16 cellular contexts compared by ENCODE assay signal in the genomic region with DNA sequence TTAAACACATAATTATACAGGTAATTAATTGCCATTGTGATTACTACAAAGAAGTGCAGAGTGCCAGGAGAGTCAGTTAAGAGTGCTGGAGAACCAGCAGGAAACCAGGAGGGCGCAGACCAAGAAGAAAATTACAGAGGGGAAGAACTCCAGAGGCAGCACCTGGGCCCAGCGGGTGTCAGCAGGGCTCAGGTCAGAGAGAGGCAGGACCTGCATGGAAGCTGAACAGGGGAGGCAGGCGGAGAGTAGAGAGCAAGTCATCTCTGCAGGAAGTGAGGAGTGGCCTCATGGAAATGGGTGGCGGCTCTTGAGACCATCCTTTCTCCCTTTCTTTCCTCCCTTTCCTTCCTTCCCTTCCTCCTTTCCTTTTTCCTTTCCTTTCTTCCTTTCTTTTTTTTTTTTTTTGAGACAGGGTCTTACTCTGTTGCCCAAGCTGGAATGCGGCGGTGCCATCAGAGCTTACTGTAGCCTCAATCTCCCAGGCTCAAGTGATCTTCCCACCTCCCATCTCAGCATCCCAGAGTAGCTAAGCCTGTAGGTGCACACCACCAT. TPM values are rescaled to one million over a fixed set of nuclear protein-coding genes. Genes with fewer than 3 reads are reported as not detected.
A peak's percentile ranks its signal among the peaks of the same experiment; 100 is the strongest.
DNase-seq lines count a peak whose midpoint lies in the region; ATAC-seq and TF ChIP-seq lines count a peak whose summit lies in the region.
"Had no signal": no experiment of that assay in that cellular context is flagged by ENCODE, and none has a peak within 500 bp of the region (broad histone marks: within the 10 kb centered on the region; RNA-seq: fewer than 3 reads in every experiment).

No MANE protein-coding gene starts in this region.

- H3K4me1 Mint-ChIP-seq in GM23338 (peaks cover 13% of the 10 kb centered on the region), osteocyte (ENCODE audit: unreplicated experiment) (peaks cover 2% of the 10 kb centered on the region)

- H3K4me2 ChIP-seq in GM23338, result no peak overlapping the region
- H3K4me2 ChIP-seq: PC-9 had no signal

- H3K36me3 Mint-ChIP-seq in GM23338 (ENCODE audit: low read depth) (no peaks in the 10 kb centered on the region; the same call in 2 of the 3 replicates), osteocyte (ENCODE audit: unreplicated experiment) (no peaks in the 10 kb centered on the region)
- H3K36me3 Mint-ChIP-seq: T-cell had no signal

- peaks cover 5% of the 10 kb centered on the region for H3K79me2 ChIP-seq in GM23338 (replicated peaks; ENCODE audit: insufficient read depth)

- peak; percentile 27 for ATAC-seq in GM23338
- ATAC-seq in omental fat pad (ENCODE audit: low FRiP score), result no peak
- no peak for ATAC-seq in HG03139 (IDR thresholded peaks at IDR 0.05; ENCODE audit: unreplicated experiment)
- ATAC-seq: T-cell had no signal

- H3K27ac Mint-ChIP-seq in GM23338, result peak overlapping the region; percentile 41; the same call in 1 of the 2 replicates
- no peak overlapping the region for H3K27ac Mint-ChIP-seq in osteocyte (ENCODE audit: unreplicated experiment)
- H3K27ac Mint-ChIP-seq: B cell, T-cell had no signal

- no peak overlapping the region for H3K27ac ChIP-seq in GM23338 (ENCODE audit: low read depth)
- H3K27ac ChIP-seq: PC-9 had no signal

- DNase-seq in GM23338 (ENCODE audit: low spot score) (peak; percentile 44), NCI-H1105 (lab: John Stamatoyannopoulos, UW) (peak; percentile 24), NCI-H69 (lab: John Stamatoyannopoulos, UW) (peak; percentile 96), osteocyte (ENCODE audit: extremely low spot score, unreplicated experiment) (peak; percentile 13), omental fat pad (ENCODE audit: low spot score) (no peak)
- no peak for DNase-seq in activated effector memory CD4-positive, alpha-beta T cell treated with Interleukin-2 at 50 U/mL for 16 hours
- DNase-seq: CD4-positive, alpha-beta T cell; IMR-90; MV-4-11; NCI-H187; NCI-H2171; NCI-H510A treated with DMSO at 0.1 percent for 48 hours; PC-9; T-cell had no signal

- H3K27me3 ChIP-seq in GM23338 (ENCODE audit: insufficient read depth), result no peaks in the 10 kb centered on the region

- no peaks in the 10 kb centered on the region for H3K9me3 Mint-ChIP-seq in GM23338
- no peaks in the 10 kb centered on the region for H3K9me3 Mint-ChIP-seq in osteocyte (ENCODE audit: unreplicated experiment)
- H3K9me3 Mint-ChIP-seq: CD4-positive, alpha-beta T cell; T-cell had no signal

- H3K27me3 Mint-ChIP-seq in GM23338 (ENCODE audit: insufficient read depth, low read depth, poor library complexity), result peaks cover 11% of the 10 kb centered on the region
- peaks cover 55% of the 10 kb centered on the region for H3K27me3 Mint-ChIP-seq in osteocyte (ENCODE audit: unreplicated experiment)

- H2AFZ ChIP-seq in GM23338, result no peak overlapping the region; the same call in 1 of the 2 replicates
- H2AFZ ChIP-seq: PC-9 had no signal

- H3K4me3 ChIP-seq in GM23338, result no peak overlapping the region
- H3K4me3 ChIP-seq: PC-9 had no signal

- no peak for TF ChIP-seq CTCF in GM23338 (conservative IDR thresholded peaks at IDR 0.05; ENCODE audit: low read depth in 2 of 2)
- TF ChIP-seq CTCF in osteocyte (IDR thresholded peaks at IDR 0.05), result no peak
- no peak for TF ChIP-seq CTCF in omental fat pad (IDR thresholded peaks at IDR 0.05)

- H3K4me3 Mint-ChIP-seq in GM23338 (no peak overlapping the region), osteocyte (ENCODE audit: unreplicated experiment) (no peak overlapping the region)
- H3K4me3 Mint-ChIP-seq: B cell, T-cell had no signal

- H3F3A ChIP-seq in GM23338 (replicated peaks; ENCODE audit: low read depth), result no peaks in the 10 kb centered on the region

- peaks cover 2% of the 10 kb centered on the region; the same call in 1 of the 2 replicates for H4K20me1 ChIP-seq in GM23338 (replicated peaks; ENCODE audit: insufficient read depth)

- H3K9me2 ChIP-seq in GM23338 (ENCODE audit: insufficient read depth), result no peaks in the 10 kb centered on the region

- peaks cover 1% of the 10 kb centered on the region for H3K4me1 ChIP-seq in GM23338 (ENCODE audit: insufficient read depth)

- no peaks in the 10 kb centered on the region for H3K36me3 ChIP-seq in GM23338 (ENCODE audit: insufficient read depth)

TF ChIP-seq in GM23338, 12 proteins besides CTCF, POLR2A, EP300 and RAD21 (continues in another document):
- TF ChIP-seq ZNF114 (CRISPR knock-in tag; IDR thresholded peaks at IDR 0.05) (no peak), EZH2 (IDR thresholded peaks at IDR 0.05; ENCODE audit: low read depth, unreplicated experiment) (no peak), POLR2AphosphoS5 (IDR thresholded peaks at IDR 0.05; ENCODE audit: low read depth) (no peak), NANOG (IDR thresholded peaks at IDR 0.05; ENCODE audit: borderline replicate concordance) (no peak), EZH2phosphoT487 (IDR thresholded peaks at IDR 0.05; ENCODE audit: unreplicated experiment) (no peak), REST (IDR thresholded peaks at IDR 0.05; ENCODE audit: unreplicated experiment) (no peak), ZNF331 (CRISPR knock-in tag; IDR thresholded peaks at IDR 0.05; ENCODE audit: low read depth) (no peak), ETS1 (IDR thresholded peaks at IDR 0.05) (no peak), STAT1 (IDR thresholded peaks at IDR 0.05; ENCODE audit: unreplicated experiment) (no peak)

RNA-seq across cellular contexts. Expression of gene ZBTB34, which starts 4.0 kb away (rescaled TPM):
- total RNA-seq in GM23338 (2014; rRNA removed; shearing (Covaris generic)), result 21.9 and 23.7 TPM in 2 replicates
- polyA plus RNA-seq in GM23338 (2016; fragmentation: Nextera tagmentation; extraction: Ambion mirVana), result 5.5 and 6.4 TPM in 2 replicates
- total RNA-seq in osteocyte (13.9 and 14.0 TPM in 2 replicates), omental fat pad (10 to 100 TPM in 3 of 4 donors, 1 to 10 TPM in 1; 8.0 to 16.4 (median 13.4) TPM)

RNA-seq across cellular contexts. Expression of gene ZBTB43, which starts 51.6 kb away (rescaled TPM):
- 11.8 and 12.7 TPM in 2 replicates for total RNA-seq in GM23338 (2014; rRNA removed; shearing (Covaris generic))
- 8.8 and 9.7 TPM in 2 replicates for polyA plus RNA-seq in GM23338 (2016; fragmentation: Nextera tagmentation; extraction: Ambion mirVana)
- 17.1 and 20.3 TPM in 2 replicates for total RNA-seq in osteocyte
- 10 to 100 TPM; 11.2 to 28.8 (median 13.7) TPM for total RNA-seq in omental fat pad

RNA-seq across cellular contexts. Expression of gene RALGPS1, which starts 58.2 kb away (rescaled TPM):
- total RNA-seq in GM23338 (2014; rRNA removed; shearing (Covaris generic)), result 35.9 and 57.1 TPM in 2 replicates
- 16.5 and 18.2 TPM in 2 replicates for polyA plus RNA-seq in GM23338 (2016; fragmentation: Nextera tagmentation; extraction: Ambion mirVana)
- total RNA-seq in osteocyte, result 8.7 and 9.9 TPM in 2 replicates
- total RNA-seq in omental fat pad, result 10 to 100 TPM in 1 of 4 donors, 1 to 10 TPM in 3; 4.0 to 15.3 (median 4.8) TPM

Comparison
In these comparisons a context has a peak if more than half of its experiments do, and no peak if none do; other contexts are left out.
1. DNase-seq: peak in GM23338 (single experiment), NCI-H1105 (single experiment), NCI-H69 (single experiment) and osteocyte (single experiment); none in omental fat pad (single experiment) and activated effector memory CD4-positive, alpha-beta T cell treated with Interleukin-2 at 50 U/mL for 16 hours (single experiment).